Comparison of ENCODE assay signal across 8 cellular contexts in genomic region chr11:67287355-67288197, GRCh38. TPM values are rescaled to one million over a fixed set of nuclear protein-coding genes. Genes with fewer than 3 reads are reported as not detected.
DNase-seq lines count a peak whose midpoint lies in the region; ATAC-seq and TF ChIP-seq lines count a peak whose summit lies in the region.

No MANE protein-coding gene starts in this region.

- no peaks in the 10 kb centered on the region for H3K27me3 Mint-ChIP-seq in progenitor cell of endocrine pancreas

- H3K27me3 ChIP-seq in SU-DHL-6 (ENCODE audit: low read length) (no peaks in the 10 kb centered on the region), esophagus muscularis mucosa (no peaks in the 10 kb centered on the region)

- no peak overlapping the region for H2AFZ ChIP-seq in SU-DHL-6 (ENCODE audit: low read depth, low read length, severe bottlenecking)

- H3K9ac ChIP-seq in SU-DHL-6 (ENCODE audit: low read length) = peak overlapping the region; percentile 97

- peak overlapping the region; percentile 95 for H3K27ac Mint-ChIP-seq in progenitor cell of endocrine pancreas

- intact Hi-C loops in esophagus muscularis mucosa (cut with DNase I) = no loop called here

- H3F3A ChIP-seq in SU-DHL-6 (ENCODE audit: insufficient read depth) = peaks cover 23% of the 10 kb centered on the region

- H3K4me3 ChIP-seq in GM12875 (ENCODE audit: low read depth, low read length) (peak overlapping the region; percentile 71), SU-DHL-6 (ENCODE audit: insufficient read depth, low read length, poor library complexity, severe bottlenecking) (peak overlapping the region; percentile 71), esophagus muscularis mucosa (peak overlapping the region; percentile 66 to 97 (median 74))

- peak overlapping the region; percentile 79 for H3K4me2 ChIP-seq in SU-DHL-6 (ENCODE audit: low read depth, low read length, poor library complexity, severe bottlenecking)

- no peaks in the 10 kb centered on the region for H4K20me1 ChIP-seq in SU-DHL-6 (ENCODE audit: low read depth, low read length)

- H3K9me2 ChIP-seq in SU-DHL-6 (replicated peaks; ENCODE audit: insufficient read depth, low read length) = no peaks in the 10 kb centered on the region

- peak overlapping the region; percentile 75 for H3K4me3 Mint-ChIP-seq in progenitor cell of endocrine pancreas (ENCODE audit: low read depth)

- DNase-seq in esophagus muscularis mucosa (ENCODE audit: extremely low spot score) (no peak), progenitor cell of endocrine pancreas (ENCODE audit: low spot score, unreplicated experiment) (no peak), NCI-H1092 (lab: John Stamatoyannopoulos, UW) (no peak), COR-L47 (lab: John Stamatoyannopoulos, UW) (no peak)
- no peak for DNase-seq in activated CD4-positive, CD25-positive, alpha-beta regulatory T cell (lab: John Stamatoyannopoulos, UW)

- TF ChIP-seq EP300 in esophagus muscularis mucosa (IDR thresholded peaks at IDR 0.05) = no peak

- H3K36me3 Mint-ChIP-seq in progenitor cell of endocrine pancreas (ENCODE audit: insufficient read depth) = peaks cover 2% of the 10 kb centered on the region

- H3K36me3 ChIP-seq in SU-DHL-6 (ENCODE audit: low read length) (no peaks in the 10 kb centered on the region), esophagus muscularis mucosa (peaks cover 31 to 69% (median 60%) of the 10 kb centered on the region in 4 donors)

- peaks cover 7% of the 10 kb centered on the region; the same call in 1 of the 2 replicates for H3K79me2 ChIP-seq in SU-DHL-6 (ENCODE audit: insufficient read depth, low read length)

- no peaks in the 10 kb centered on the region for H3K9me3 Mint-ChIP-seq in progenitor cell of endocrine pancreas (ENCODE audit: low read depth)

- H3K27ac ChIP-seq in SU-DHL-6 (ENCODE audit: low read depth, low read length) = peak overlapping the region; percentile 98
- H3K27ac ChIP-seq in esophagus muscularis mucosa (replicated peaks in 1 of 4) = peak overlapping the region; percentile 88 to 98 (median 93)

- no peak for TF ChIP-seq POLR2A in esophagus muscularis mucosa (IDR thresholded peaks at IDR 0.05; ENCODE audit: low read depth)

- H3K4me1 ChIP-seq in esophagus muscularis mucosa = peaks cover 36 to 80% (median 61%) of the 10 kb centered on the region in 4 donors

- H3K9me3 ChIP-seq in SU-DHL-6 (ENCODE audit: insufficient read depth, low read length) (no peaks in the 10 kb centered on the region), esophagus muscularis mucosa (no peaks in the 10 kb centered on the region)

- no peak for ATAC-seq in HG02884 (IDR thresholded peaks at IDR 0.05; ENCODE audit: unreplicated experiment)

- H3K4me1 Mint-ChIP-seq in progenitor cell of endocrine pancreas (ENCODE audit: low read depth) = peaks cover 12% of the 10 kb centered on the region

- WGBS in esophagus muscularis mucosa = 70% methylated on average over 14 of the region's 14 CpGs

- TF ChIP-seq CTCF in GM12875 (IDR thresholded peaks at IDR 0.05; ENCODE audit: borderline replicate concordance, insufficient read depth, low read depth, low read length) = no peak
- TF ChIP-seq CTCF in SU-DHL-6 (IDR thresholded peaks at IDR 0.05; ENCODE audit: insufficient read depth, low read length, poor library complexity, severe bottlenecking) = no peak
- TF ChIP-seq CTCF in esophagus muscularis mucosa (IDR thresholded peaks at IDR 0.05) = no peak
- no peak for TF ChIP-seq CTCF in progenitor cell of endocrine pancreas (IDR thresholded peaks at IDR 0.05; ENCODE audit: unreplicated experiment)

RNA-seq across cellular contexts. Expression of gene ANKRD13D, which starts 1.5 kb away (rescaled TPM):
- total RNA-seq in esophagus muscularis mucosa (10 to 100 TPM; 27.7 to 53.0 (median 39.5) TPM), progenitor cell of endocrine pancreas (74.9 and 76.0 TPM in 2 replicates)

RNA-seq across cellular contexts. Expression of gene SSH3, which starts 15.8 kb away (rescaled TPM):
- 10 to 100 TPM; 28.2 to 51.5 (median 44.0) TPM for total RNA-seq in esophagus muscularis mucosa
- 48.9 and 56.9 TPM in 2 replicates for total RNA-seq in progenitor cell of endocrine pancreas

RNA-seq across cellular contexts. Expression of gene GRK2, which starts 21.3 kb away (rescaled TPM):
- total RNA-seq in esophagus muscularis mucosa (10 to 100 TPM; 46.9 to 68.8 (median 59.5) TPM), progenitor cell of endocrine pancreas (52.9 and 53.0 TPM in 2 replicates)
